Comparison of ENCODE assay signal across 10 cellular contexts in the genomic region with DNA sequence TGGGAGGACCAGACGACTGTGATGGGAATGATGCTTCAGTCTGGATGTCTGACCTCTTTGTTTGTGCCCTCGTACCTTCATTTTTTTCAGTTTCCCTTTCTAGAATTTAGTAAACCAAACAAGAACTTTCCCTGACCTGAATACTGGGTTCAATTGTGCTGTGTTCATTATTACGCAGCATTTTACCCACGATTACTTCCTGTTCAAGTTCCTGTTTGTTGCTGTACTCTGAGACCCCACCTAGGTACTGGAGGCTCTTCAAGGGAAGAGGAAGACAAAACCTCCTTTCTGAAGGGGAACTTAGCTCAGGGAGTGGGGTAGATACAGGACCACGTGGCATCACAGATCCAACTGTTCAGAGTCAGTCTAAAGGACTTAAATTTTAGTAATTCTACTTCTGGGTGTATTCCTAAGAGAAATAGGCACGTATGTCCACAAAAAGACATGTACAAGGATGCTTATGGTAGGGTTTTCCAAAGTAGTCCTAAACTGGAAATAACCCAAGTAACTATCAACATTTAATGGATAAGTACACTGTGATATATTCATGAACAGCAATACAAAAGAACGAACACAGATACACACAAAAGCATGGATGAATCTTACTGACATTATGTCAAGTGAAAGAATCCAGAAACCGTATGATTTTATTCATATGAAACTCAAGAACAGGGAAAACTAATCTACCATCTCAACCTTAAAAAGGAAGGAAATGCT. TPM values are rescaled to one million over a fixed set of nuclear protein-coding genes. Genes with fewer than 3 reads are reported as not detected.
A peak's percentile ranks its signal among the peaks of the same experiment; 100 is the strongest.
DNase-seq lines count a peak whose midpoint lies in the region; ATAC-seq and TF ChIP-seq lines count a peak whose summit lies in the region.
"Had no signal": no experiment of that assay in that cellular context is flagged by ENCODE, and none has a peak within 500 bp of the region (broad histone marks: within the 10 kb centered on the region; RNA-seq: fewer than 3 reads in every experiment).

No MANE protein-coding gene starts in this region.

- peak overlapping the region in 7 of 11 experiments; percentile 4 to 56 (median 41); a peak in 10 of 22 replicates for H3K9ac ChIP-seq in BLaER1 treated with 17β-estradiol and CSF1 and Interleukin-3, amounts not matched to agents 10 nM and 100 nM
- no peak overlapping the region for H3K9ac ChIP-seq in PC-3 (ENCODE audit: low read length)
- H3K9ac ChIP-seq: KMS-11 had no signal

- no peaks in the 10 kb centered on the region for H3F3A ChIP-seq in PC-3 (ENCODE audit: low read length, unreplicated experiment)

- ATAC-seq in GM19351 (IDR thresholded peaks at IDR 0.05; ENCODE audit: unreplicated experiment) (peak; percentile 81), HG03571 (IDR thresholded peaks at IDR 0.05; ENCODE audit: unreplicated experiment) (peak; percentile 72), PC-3 (no peak)
- ATAC-seq in activated naive CD4-positive, alpha-beta T cell treated with anti-CD3 and anti-CD28 coated beads, Interleukin-2, amount 50 U/mL, for 72 hours, result peak; percentile 29 to 36

- CTCF ChIA-PET in PC-3 (lab: Charles Lee), result no interaction called here

- no peaks in the 10 kb centered on the region for H3K9me2 ChIP-seq in PC-3 (replicated peaks; ENCODE audit: low read length)

- H3K4me1 ChIP-seq in BLaER1 treated with 17β-estradiol and CSF1 and Interleukin-3, amounts not matched to agents 10 nM and 100 nM, result peaks cover 12 to 31% (median 24%) of the 10 kb centered on the region in 10 experiments
- peaks cover 0 to 8% (median 0%) of the 10 kb centered on the region in 4 donors for H3K4me1 ChIP-seq in stomach
- H3K4me1 ChIP-seq in PC-3 (ENCODE audit: insufficient read depth, low read length), result no peaks in the 10 kb centered on the region

- no peak for TF ChIP-seq POLR2A in stomach (IDR thresholded peaks at IDR 0.05)

- H3K36me3 Mint-ChIP-seq in activated naive CD4-positive, alpha-beta T cell treated with anti-CD3 and anti-CD28 coated beads, Interleukin-2, amount 50 U/mL, for 72 hours, result peaks cover 0 to 18% of the 10 kb centered on the region in 2 donors

- no peak for DNase-seq in activated naive CD4-positive, alpha-beta T cell treated with anti-CD3 and anti-CD28 coated beads, Interleukin-2, amount 50 U/mL, for 72 hours (ENCODE audit: low spot score in 2 of 2)
- DNase-seq in stomach, result no peak
- DNase-seq in PC-3, result no peak
- DNase-seq in activated gamma-delta T cell (lab: John Stamatoyannopoulos, UW), result no peak
- DNase-seq in NCI-H128 (lab: John Stamatoyannopoulos, UW; ENCODE audit: unreplicated experiment), result no peak
- DNase-seq: activated effector memory CD4-positive, alpha-beta T cell treated with anti-CD3 and anti-CD28 coated beads, Interleukin-2, amount 50 U/mL, for 16 hours had no signal

- POLR2A ChIA-PET in PC-3 (lab: Charles Lee; ENCODE audit: unreplicated experiment), result no interaction called here

- no peaks in the 10 kb centered on the region for H4K20me1 ChIP-seq in BLaER1 treated with 17β-estradiol and CSF1 and Interleukin-3, amounts not matched to agents 10 nM and 100 nM
- no peaks in the 10 kb centered on the region for H4K20me1 ChIP-seq in PC-3 (ENCODE audit: low read length)

- peaks cover 31 to 39% (median 35%) of the 10 kb centered on the region in 11 experiments for H3K9me3 ChIP-seq in BLaER1 treated with 17β-estradiol and CSF1 and Interleukin-3, amounts not matched to agents 10 nM and 100 nM (replicated peaks in 1 of 11)
- H3K9me3 ChIP-seq in stomach (peaks cover 0 to 30% (median 15%) of the 10 kb centered on the region in 4 donors), PC-3 (ENCODE audit: low read length) (no peaks in the 10 kb centered on the region)

- H3K4me2 ChIP-seq in BLaER1 treated with 17β-estradiol and CSF1 and Interleukin-3, amounts not matched to agents 10 nM and 100 nM, result peak overlapping the region; percentile 7 to 88 (median 68)
- no peak overlapping the region for H3K4me2 ChIP-seq in PC-3 (ENCODE audit: low read length)
- H3K4me2 ChIP-seq: KMS-11 had no signal

- H3K27ac Mint-ChIP-seq in activated naive CD4-positive, alpha-beta T cell treated with anti-CD3 and anti-CD28 coated beads, Interleukin-2, amount 50 U/mL, for 72 hours, result peak overlapping the region; percentile 33 to 63

- H3K4me3 ChIP-seq in BLaER1 treated with 17β-estradiol and CSF1 and Interleukin-3, amounts not matched to agents 10 nM and 100 nM, result peak overlapping the region in 1 of 10 experiments; percentile 16; a peak in 2 of 20 replicates
- no peak overlapping the region for H3K4me3 ChIP-seq in stomach
- H3K4me3 ChIP-seq in PC-3 (ENCODE audit: low read length), result no peak overlapping the region

- no peaks in the 10 kb centered on the region; a peak in 1 of 22 replicates for H3K36me3 ChIP-seq in BLaER1 treated with 17β-estradiol and CSF1 and Interleukin-3, amounts not matched to agents 10 nM and 100 nM
- no peaks in the 10 kb centered on the region for H3K36me3 ChIP-seq in stomach
- no peaks in the 10 kb centered on the region for H3K36me3 ChIP-seq in PC-3 (ENCODE audit: low read depth, low read length)

- H3K27me3 ChIP-seq in BLaER1 treated with 17β-estradiol and CSF1 and Interleukin-3, amounts not matched to agents 10 nM and 100 nM, result no peaks in the 10 kb centered on the region
- no peaks in the 10 kb centered on the region for H3K27me3 ChIP-seq in stomach
- 0 out of 2 replicates have a peak, but pooled peaks cover 3% of the 10 kb centered on the region for H3K27me3 ChIP-seq in PC-3 (ENCODE audit: low read length)

- BruUV-seq in PC-3 (replicated peaks; lab: Mats Ljungman, UMichigan), result no TSS peak

- no peak for TF ChIP-seq EP300 in stomach (IDR thresholded peaks at IDR 0.05)

- TF ChIP-seq CTCF in stomach (IDR thresholded peaks at IDR 0.05) (no peak), PC-3 (conservative IDR thresholded peaks at IDR 0.05; ENCODE audit: low read depth, low read length) (no peak)

- intact Hi-C loops in stomach (cut with DNase I; ENCODE audit: low total_unique reads), result no loop called here
- intact Hi-C loops in PC-3 (cut with micrococcal nuclease), result no loop called here

- H3K9me3 Mint-ChIP-seq in activated naive CD4-positive, alpha-beta T cell treated with anti-CD3 and anti-CD28 coated beads, Interleukin-2, amount 50 U/mL, for 72 hours, result peaks cover 4 to 19% of the 10 kb centered on the region in 2 donors

- 34 to 58% (median 51%) methylated on average over 8 of the region's 8 CpGs for WGBS in stomach, 5 donors

- H3K79me2 ChIP-seq in PC-3 (ENCODE audit: low read length), result no peaks in the 10 kb centered on the region

- no peak overlapping the region for H2AFZ ChIP-seq in PC-3 (ENCODE audit: low read length)

- H3K27ac ChIP-seq in BLaER1 treated with 17β-estradiol and CSF1 and Interleukin-3, amounts not matched to agents 10 nM and 100 nM, result peak overlapping the region in 10 of 11 experiments; percentile 16 to 82 (median 70); a peak in 17 of 22 replicates
- peak overlapping the region in 2 of 5 donors; percentile 30 to 55 for H3K27ac ChIP-seq in stomach
- no peak overlapping the region for H3K27ac ChIP-seq in PC-3 (ENCODE audit: low read length)
- H3K27ac ChIP-seq: KMS-11 had no signal

RNA-seq across cellular contexts. Expression of gene PRKCB, which starts 9.1 kb away (rescaled TPM):
- 10 to 100 TPM; 47.8 to 89.9 TPM for total RNA-seq in activated naive CD4-positive, alpha-beta T cell treated with anti-CD3 and anti-CD28 coated beads, Interleukin-2, amount 50 U/mL, for 72 hours
- total RNA-seq in stomach (10 to 100 TPM; 10.6 to 49.6 (median 19.7) TPM), PC-3 (2014; rRNA removed) (not detected in 2 replicates)
- 1 to 10 TPM; 1.1 to 2.0 (median 1.2) TPM for polyA plus RNA-seq in stomach

Comparison
In these comparisons a context has a peak if more than half of its experiments do, and no peak if none do; other contexts are left out.
1. RNA of gene PRKCB, which starts 9.1 kb away (total RNA-seq): 47.8 to 89.9 TPM in activated naive CD4-positive, alpha-beta T cell treated with anti-CD3 and anti-CD28 coated beads, Interleukin-2, amount 50 U/mL, for 72 hours and 10.6 to 49.6 TPM in stomach; not detected in PC-3; every median in the first group is over 10 times any median in the second.